ENCODE assay signal across 15 cellular contexts in genomic region chr15:19973718-19974117, GRCh38.
DNase-seq lines count a peak whose midpoint lies in the region; ATAC-seq and TF ChIP-seq lines count a peak whose summit lies in the region.
"Had no signal": no experiment of that assay in that cellular context is flagged by ENCODE, and none has a peak within 500 bp of the region (broad histone marks: within the 10 kb centered on the region; RNA-seq: fewer than 3 reads in every experiment).

No MANE protein-coding gene starts in this region.

- no peaks in the 10 kb centered on the region for H3K36me3 ChIP-seq in testis (ENCODE audit: low read depth, missing control alignments)
- H3K36me3 ChIP-seq: BLaER1 treated with 17β-estradiol and CSF1 and Interleukin-3, amounts not matched to agents 10 nM and 100 nM had no signal

- H3K4me1 Mint-ChIP-seq in activated naive CD8-positive, alpha-beta T cell treated with anti-CD3 and anti-CD28 coated beads, Interleukin-2, amount 10 ng/mL, durations not matched to agents 7 days and 5 days: no peaks in the 10 kb centered on the region
- no peaks in the 10 kb centered on the region for H3K4me1 Mint-ChIP-seq in activated naive CD8-positive, alpha-beta T cell treated with anti-CD3 and anti-CD28 coated beads for 36 hours
- H3K4me1 Mint-ChIP-seq: neural crest cell had no signal

- 19% methylated on average over 7 of the region's 7 CpGs for WGBS in testis, 2 donors

- TF ChIP-seq CTCF in testis (IDR thresholded peaks at IDR 0.05): peak in 1 of 3 experiments; percentile 40

- H3K9me3 Mint-ChIP-seq in activated naive CD8-positive, alpha-beta T cell treated with anti-CD3 and anti-CD28 coated beads, Interleukin-2, amount 10 ng/mL, durations not matched to agents 7 days and 5 days: peaks cover 2% of the 10 kb centered on the region
- no peaks in the 10 kb centered on the region for H3K9me3 Mint-ChIP-seq in activated naive CD8-positive, alpha-beta T cell treated with anti-CD3 and anti-CD28 coated beads for 36 hours

- H3K27me3 ChIP-seq in testis: no peaks in the 10 kb centered on the region
- H3K27me3 ChIP-seq: BLaER1 treated with 17β-estradiol and CSF1 and Interleukin-3, amounts not matched to agents 10 nM and 100 nM; hepatocyte had no signal

- no peaks in the 10 kb centered on the region for H3K36me3 Mint-ChIP-seq in activated naive CD8-positive, alpha-beta T cell treated with anti-CD3 and anti-CD28 coated beads, Interleukin-2, amount 10 ng/mL, durations not matched to agents 7 days and 5 days
- H3K36me3 Mint-ChIP-seq in activated naive CD8-positive, alpha-beta T cell treated with anti-CD3 and anti-CD28 coated beads for 36 hours: no peaks in the 10 kb centered on the region

- no peak overlapping the region for H3K4me3 ChIP-seq in testis
- H3K4me3 ChIP-seq: BLaER1 treated with 17β-estradiol and CSF1 and Interleukin-3, amounts not matched to agents 10 nM and 100 nM; hepatocyte had no signal

- DNase-seq in activated naive CD8-positive, alpha-beta T cell treated with anti-CD3 and anti-CD28 coated beads, Interleukin-2, amount 10 ng/mL, durations not matched to agents 7 days and 5 days: peak; percentile 33
- no peak for DNase-seq in activated naive CD8-positive, alpha-beta T cell treated with anti-CD3 and anti-CD28 coated beads for 36 hours
- DNase-seq in Kasumi-1 (lab: John Stamatoyannopoulos, UW) (peak; percentile 91 to 92), RKO (ENCODE audit: low spot score) (peak; percentile 19), testis (peak; percentile 71), DMS114 treated with DMSO at 0.1 percent for 48 hours (lab: John Stamatoyannopoulos, UW; ENCODE audit: unreplicated experiment) (no peak), NCI-H1930 (lab: John Stamatoyannopoulos, UW) (no peak), GM19240 (ENCODE audit: insufficient read length, low spot score) (no peak)
- DNase-seq: central memory CD4-positive, alpha-beta T cell; effector CD4-positive, alpha-beta T cell; NCI-H1092 treated with DMSO at 0.1 percent for 48 hours had no signal

- POLR2A ChIA-PET in activated naive CD8-positive, alpha-beta T cell treated with anti-CD3 and anti-CD28 coated beads, Interleukin-2, amount 10 ng/mL, durations not matched to agents 7 days and 5 days (lab: Charles Lee): no interaction called here

- TF ChIP-seq POLR2A in testis (IDR thresholded peaks at IDR 0.05): no peak

- H3K9me3 ChIP-seq in testis: no peaks in the 10 kb centered on the region
- H3K9me3 ChIP-seq: BLaER1 treated with 17β-estradiol and CSF1 and Interleukin-3, amounts not matched to agents 10 nM and 100 nM had no signal

- intact Hi-C loops in testis (cut with DNase I; ENCODE audit: low total_unique reads): no loop called here

- no peak overlapping the region for H3K27ac Mint-ChIP-seq in activated naive CD8-positive, alpha-beta T cell treated with anti-CD3 and anti-CD28 coated beads, Interleukin-2, amount 10 ng/mL, durations not matched to agents 7 days and 5 days
- H3K27ac Mint-ChIP-seq in activated naive CD8-positive, alpha-beta T cell treated with anti-CD3 and anti-CD28 coated beads for 36 hours: no peak overlapping the region

- H3K27ac ChIP-seq in testis: no peak overlapping the region
- H3K27ac ChIP-seq: hepatocyte, RWPE1 had no signal

- ATAC-seq in activated naive CD8-positive, alpha-beta T cell treated with anti-CD3 and anti-CD28 coated beads, Interleukin-2, amount 10 ng/mL, durations not matched to agents 7 days and 5 days (ENCODE audit: low read depth): no peak

- no peaks in the 10 kb centered on the region for H3K27me3 Mint-ChIP-seq in activated naive CD8-positive, alpha-beta T cell treated with anti-CD3 and anti-CD28 coated beads, Interleukin-2, amount 10 ng/mL, durations not matched to agents 7 days and 5 days
- H3K27me3 Mint-ChIP-seq in activated naive CD8-positive, alpha-beta T cell treated with anti-CD3 and anti-CD28 coated beads for 36 hours: no peaks in the 10 kb centered on the region

- no peak overlapping the region for H3K4me3 Mint-ChIP-seq in activated naive CD8-positive, alpha-beta T cell treated with anti-CD3 and anti-CD28 coated beads, Interleukin-2, amount 10 ng/mL, durations not matched to agents 7 days and 5 days
- no peak overlapping the region for H3K4me3 Mint-ChIP-seq in activated naive CD8-positive, alpha-beta T cell treated with anti-CD3 and anti-CD28 coated beads for 36 hours
- H3K4me3 Mint-ChIP-seq: neural crest cell had no signal

- no peaks in the 10 kb centered on the region for H3K4me1 ChIP-seq in testis

Comparison
In these comparisons a context has a peak if more than half of its experiments do, and no peak if none do; other contexts are left out.
1. DNase-seq: peak in activated naive CD8-positive, alpha-beta T cell treated with anti-CD3 and anti-CD28 coated beads, Interleukin-2, amount 10 ng/mL, durations not matched to agents 7 days and 5 days (single experiment), Kasumi-1 (2 of 2), RKO (single experiment) and testis (single experiment); none in activated naive CD8-positive, alpha-beta T cell treated with anti-CD3 and anti-CD28 coated beads for 36 hours (single experiment), DMS114 treated with DMSO at 0.1 percent for 48 hours (single experiment), NCI-H1930 (0 of 2) and GM19240 (single experiment).